Comparison of ENCODE assay signal across 18 cellular contexts in genomic region chr11:110126936-110127335, GRCh38. TPM values are rescaled to one million over a fixed set of nuclear protein-coding genes. Genes with fewer than 3 reads are reported as not detected.
DNase-seq lines count a peak whose midpoint lies in the region; ATAC-seq, FAIRE-seq and TF ChIP-seq lines count a peak whose summit lies in the region.
"Had no signal": no experiment of that assay in that cellular context is flagged by ENCODE, and none has a peak within 500 bp of the region (broad histone marks: within the 10 kb centered on the region; RNA-seq: fewer than 3 reads in every experiment).

No MANE protein-coding gene starts in this region.

- no peaks in the 10 kb centered on the region for H3K9me3 ChIP-seq in astrocyte (ENCODE audit: insufficient read depth, low read depth, low read length)
- no peaks in the 10 kb centered on the region for H3K9me3 ChIP-seq in trophoblast cell (ENCODE audit: insufficient read depth, low read depth, low read length)
- H3K9me3 ChIP-seq: SJCRH30 had no signal

- no peak overlapping the region for H3K14ac ChIP-seq in trophoblast cell (ENCODE audit: low read length)

- no peaks in the 10 kb centered on the region for H3K27me3 Mint-ChIP-seq in astrocyte (ENCODE audit: low read depth, unreplicated experiment)

- no peak for FAIRE-seq in astrocyte (lab: Jason Lieb, UNC)
- FAIRE-seq in HTR-8/SVneo (lab: Jason Lieb, UNC), result no peak

- no peak overlapping the region for H3K9ac ChIP-seq in astrocyte (ENCODE audit: low read length)
- no peak overlapping the region for H3K9ac ChIP-seq in trophoblast cell (ENCODE audit: low read length)
- H3K9ac ChIP-seq: GM23248 had no signal

- H3K18ac ChIP-seq in trophoblast cell (ENCODE audit: low read length), result no peak overlapping the region

- peaks cover 78% of the 10 kb centered on the region for H3K4me1 ChIP-seq in ACC112 (ENCODE audit: control insufficient read depth, insufficient read depth, low read length, unreplicated experiment)
- H3K4me1 ChIP-seq in astrocyte (ENCODE audit: insufficient read depth, low read length), result peaks cover 31% of the 10 kb centered on the region
- peaks cover 12 to 19% of the 10 kb centered on the region in 2 experiments for H3K4me1 ChIP-seq in trophoblast cell (ENCODE audit: control insufficient read depth in 1 of 2, insufficient read depth in 2 of 2, low read length in 2 of 2)

- no peak overlapping the region for H3K23ac ChIP-seq in trophoblast cell (ENCODE audit: low read length)

- H3K27ac ChIP-seq in ACC112 (ENCODE audit: low read depth, low read length), result peak overlapping the region; percentile 66
- no peak overlapping the region for H3K27ac ChIP-seq in astrocyte (ENCODE audit: low read depth, low read length)
- no peak overlapping the region for H3K27ac ChIP-seq in trophoblast cell (ENCODE audit: low read depth, low read length)
- H3K27ac ChIP-seq: C4-2B, GM23248, SJCRH30 had no signal

- no peak overlapping the region for H2AK5ac ChIP-seq in trophoblast cell (ENCODE audit: low read length)

- H3K4me3 ChIP-seq in ACC112 (ENCODE audit: low read depth, low read length) (no peak overlapping the region), astrocyte (ENCODE audit: insufficient read depth, low read depth, low read length) (no peak overlapping the region), trophoblast cell (ENCODE audit: low read depth, low read length) (no peak overlapping the region)
- H3K4me3 ChIP-seq: GM23248, SJCRH30 had no signal

- no peak overlapping the region for H4K8ac ChIP-seq in trophoblast cell (ENCODE audit: low read depth, low read length)

- no peak overlapping the region for H2BK12ac ChIP-seq in trophoblast cell (ENCODE audit: low read length)

- peaks cover 65% of the 10 kb centered on the region for H3K4me1 Mint-ChIP-seq in astrocyte (ENCODE audit: low read depth, unreplicated experiment)

- H3K4ac ChIP-seq in trophoblast cell (ENCODE audit: low read depth, low read length), result no peak overlapping the region

- no peaks in the 10 kb centered on the region for H4K20me1 ChIP-seq in astrocyte (ENCODE audit: insufficient read depth, low read length)

- TF ChIP-seq CTCF in astrocyte (IDR thresholded peaks at IDR 0.05; ENCODE audit: insufficient read depth, low read depth, low read length), result no peak

- H4K91ac ChIP-seq in trophoblast cell (ENCODE audit: low read depth, low read length), result no peak overlapping the region

- H2AFZ ChIP-seq in ACC112 (ENCODE audit: low read length, unreplicated experiment) (no peak overlapping the region), astrocyte (ENCODE audit: low read depth, low read length) (no peak overlapping the region), trophoblast cell (ENCODE audit: insufficient read depth, low read length, poor library complexity) (no peak overlapping the region)
- H2AFZ ChIP-seq: GM23248 had no signal

- ATAC-seq in HG03469 (IDR thresholded peaks at IDR 0.05; ENCODE audit: unreplicated experiment), result no peak
- ATAC-seq: HCT116, PC-3 had no signal

- H3K36me3 ChIP-seq in ACC112 (ENCODE audit: insufficient read depth, low read length) (peaks cover 15% of the 10 kb centered on the region), astrocyte (ENCODE audit: insufficient read depth, low read length) (no peaks in the 10 kb centered on the region), trophoblast cell (ENCODE audit: control insufficient read depth in 1 of 2, insufficient read depth in 2 of 2, low read length in 2 of 2) (no peaks in the 10 kb centered on the region)
- H3K36me3 ChIP-seq: SJCRH30 had no signal

- H3K4me2 ChIP-seq in astrocyte (ENCODE audit: low read length), result no peak overlapping the region
- H3K4me2 ChIP-seq in trophoblast cell (ENCODE audit: low read length), result no peak overlapping the region

- H3K36me3 Mint-ChIP-seq in astrocyte (ENCODE audit: low read depth, unreplicated experiment), result no peaks in the 10 kb centered on the region

- H2BK120ac ChIP-seq in trophoblast cell (ENCODE audit: insufficient read depth, low read length, poor library complexity), result no peak overlapping the region

- peaks cover 3% of the 10 kb centered on the region for H3K9me3 Mint-ChIP-seq in astrocyte (ENCODE audit: unreplicated experiment)

- H3K27ac Mint-ChIP-seq in astrocyte (ENCODE audit: unreplicated experiment), result peak overlapping the region; percentile 96

- H2BK5ac ChIP-seq in trophoblast cell (ENCODE audit: low read depth, low read length, poor library complexity), result no peak overlapping the region

- H3K4me3 Mint-ChIP-seq in astrocyte (ENCODE audit: unreplicated experiment), result no peak overlapping the region

- no peak overlapping the region for H4K12ac ChIP-seq in trophoblast cell (ENCODE audit: low read depth, low read length)

- H3K27me3 ChIP-seq in ACC112 (ENCODE audit: insufficient read depth, low read length), result no peaks in the 10 kb centered on the region
- no peaks in the 10 kb centered on the region for H3K27me3 ChIP-seq in astrocyte (ENCODE audit: insufficient read depth, low read length)
- no peaks in the 10 kb centered on the region for H3K27me3 ChIP-seq in trophoblast cell (ENCODE audit: insufficient read depth, low read length)
- H3K27me3 ChIP-seq: SJCRH30 had no signal

- no CpG with 5 or more reads among the region's 4 CpGs for WGBS in trophoblast cell (ENCODE audit: extremely low coverage, insufficient coverage, insufficient read length)

- H3K79me2 ChIP-seq in ACC112 (ENCODE audit: control insufficient read depth, insufficient read depth, low read length, unreplicated experiment), result peaks cover 91% of the 10 kb centered on the region
- peaks cover 32% of the 10 kb centered on the region for H3K79me2 ChIP-seq in astrocyte (ENCODE audit: insufficient read depth, low read length)
- no peaks in the 10 kb centered on the region for H3K79me2 ChIP-seq in trophoblast cell (ENCODE audit: control insufficient read depth, insufficient read depth, low read length, poor library complexity)

- H3K79me1 ChIP-seq in trophoblast cell (ENCODE audit: low read length), result peaks cover 19% of the 10 kb centered on the region

- DNase-seq in astrocyte (ENCODE audit: low read depth) (no peak), iris pigment epithelial cell (ENCODE audit: low read depth) (peak; percentile 70), trophoblast cell (peak; percentile 33 to 79), NCI-H524 treated with DMSO at 0.1 percent for 48 hours (lab: John Stamatoyannopoulos, UW) (no peak), HTR-8/SVneo (ENCODE audit: insufficient read length, low spot score) (no peak)
- no peak for DNase-seq in stimulated activated CD4-positive, alpha-beta T cell treated with anti-CD3 and anti-CD28 coated beads, Interleukin-15, amount 100 ng/mL, for 24 hours
- DNase-seq: GM23248, KBM-7, NCI-H1417 treated with DMSO at 0.1 percent for 48 hours, NCI-H2029 treated with DMSO at 0.1 percent for 48 hours, NCI-H2171 treated with DMSO at 0.1 percent for 48 hours, NCI-H774, PC-3, SJCRH30 had no signal

RNA-seq across cellular contexts. Expression of gene ZC3H12C, which starts 33.7 kb away (rescaled TPM):
- total RNA-seq in astrocyte, result 10.4 and 12.0 TPM in 2 replicates
- 8.1 and 8.4 TPM in 2 replicates for polyA plus RNA-seq in trophoblast cell (2013)

Comparison
In these comparisons a context has a peak if more than half of its experiments do, and no peak if none do; other contexts are left out.
1. DNase-seq: peak in iris pigment epithelial cell (single experiment) and trophoblast cell (2 of 2); none in astrocyte (single experiment), NCI-H524 treated with DMSO at 0.1 percent for 48 hours (single experiment), HTR-8/SVneo (single experiment) and stimulated activated CD4-positive, alpha-beta T cell treated with anti-CD3 and anti-CD28 coated beads, Interleukin-15, amount 100 ng/mL, for 24 hours (single experiment).